ENCODE assay signal across 1 cellular context in the genomic region with DNA sequence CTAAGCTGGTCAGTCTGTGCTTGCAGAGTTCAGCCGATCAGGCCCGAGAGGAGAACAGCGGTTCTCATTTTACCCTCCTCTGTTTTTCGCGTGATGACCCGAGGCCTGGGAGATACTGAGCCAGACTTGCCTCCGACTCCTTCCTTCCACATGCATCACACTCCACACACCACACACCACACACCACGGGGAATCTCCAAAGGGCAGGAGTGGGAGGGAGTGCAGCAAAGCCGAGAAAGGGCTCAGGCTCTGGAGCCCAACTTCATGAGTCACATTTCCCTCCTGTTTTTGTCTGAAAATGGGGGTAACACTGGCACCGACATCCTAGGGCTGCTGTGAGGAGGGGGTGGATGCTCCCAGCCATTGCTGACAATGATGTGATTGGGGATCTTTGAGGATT.
TF ChIP-seq lines count a peak whose summit lies in the region.

No MANE protein-coding gene starts in this region.

TF ChIP-seq in IMR-90, 13 proteins besides CTCF, POLR2A, EP300 and RAD21:
- TF ChIP-seq FOS (IDR thresholded peaks at IDR 0.05; ENCODE audit: low read depth, low read length) (no peak), RFX5 (IDR thresholded peaks at IDR 0.05; ENCODE audit: low read depth, low read length) (no peak)
- TF ChIP-seq, protein P1, sequence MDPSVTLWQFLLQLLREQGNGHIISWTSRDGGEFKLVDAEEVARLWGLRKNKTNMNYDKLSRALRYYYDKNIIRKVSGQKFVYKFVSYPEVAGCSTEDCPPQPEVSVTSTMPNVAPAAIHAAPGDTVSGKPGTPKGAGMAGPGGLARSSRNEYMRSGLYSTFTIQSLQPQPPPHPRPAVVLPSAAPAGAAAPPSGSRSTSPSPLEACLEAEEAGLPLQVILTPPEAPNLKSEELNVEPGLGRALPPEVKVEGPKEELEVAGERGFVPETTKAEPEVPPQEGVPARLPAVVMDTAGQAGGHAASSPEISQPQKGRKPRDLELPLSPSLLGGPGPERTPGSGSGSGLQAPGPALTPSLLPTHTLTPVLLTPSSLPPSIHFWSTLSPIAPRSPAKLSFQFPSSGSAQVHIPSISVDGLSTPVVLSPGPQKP (IDR thresholded peaks at IDR 0.05; ENCODE audit: borderline replicate concordance, low read depth, low read length), result no peak
